Comparison of ENCODE assay signal across 1 cellular context in genomic region chr7:105830405-105831218, GRCh38.
TF ChIP-seq lines count a peak whose summit lies in the region.

No MANE protein-coding gene starts in this region.

TF ChIP-seq in GM23338, 12 proteins besides CTCF, POLR2A, EP300 and RAD21 (continued from another document):
- TF ChIP-seq REST (IDR thresholded peaks at IDR 0.05; ENCODE audit: unreplicated experiment) (no peak), JUNB (IDR thresholded peaks at IDR 0.05; ENCODE audit: unreplicated experiment) (no peak), CREB1 (CRISPR knock-in tag; IDR thresholded peaks at IDR 0.05; ENCODE audit: low read depth) (no peak), ZNF331 (CRISPR knock-in tag; IDR thresholded peaks at IDR 0.05; ENCODE audit: low read depth) (no peak), EZH2phosphoT487 (IDR thresholded peaks at IDR 0.05; ENCODE audit: unreplicated experiment) (no peak), STAT1 (IDR thresholded peaks at IDR 0.05; ENCODE audit: unreplicated experiment) (no peak), EZH2 (IDR thresholded peaks at IDR 0.05; ENCODE audit: low read depth, unreplicated experiment) (no peak), POLR2AphosphoS5 (IDR thresholded peaks at IDR 0.05; ENCODE audit: low read depth) (no peak)
